ENCODE assay signal across 15 cellular contexts in genomic region chr22:27583930-27584329, GRCh38.
DNase-seq lines count a peak whose midpoint lies in the region; ATAC-seq and TF ChIP-seq lines count a peak whose summit lies in the region.
"Had no signal": no experiment of that assay in that cellular context is flagged by ENCODE, and none has a peak within 500 bp of the region (broad histone marks: within the 10 kb centered on the region; RNA-seq: fewer than 3 reads in every experiment).

No MANE protein-coding gene starts in this region.

- POLR2A ChIA-PET in RWPE1 (lab: Yijun Ruan, JAX; ENCODE audit: low non-redundant PET), result no interaction called here

- H3K27me3 ChIP-seq in foreskin keratinocyte, result no peaks in the 10 kb centered on the region
- H3K27me3 ChIP-seq in thyroid gland, result no peaks in the 10 kb centered on the region
- no peaks in the 10 kb centered on the region for H3K27me3 ChIP-seq in vagina
- H3K27me3 ChIP-seq: BLaER1 had no signal

- H3K36me3 ChIP-seq in thyroid gland, result no peaks in the 10 kb centered on the region
- H3K36me3 ChIP-seq in vagina, result no peaks in the 10 kb centered on the region
- H3K36me3 ChIP-seq: BLaER1 had no signal

- TF ChIP-seq CTCF in RWPE1 (conservative IDR thresholded peaks at IDR 0.05; ENCODE audit: low read depth), result no peak
- no peak for TF ChIP-seq CTCF in foreskin keratinocyte (conservative IDR thresholded peaks at IDR 0.05)
- TF ChIP-seq CTCF in thyroid gland (IDR thresholded peaks at IDR 0.05), result no peak
- no peak for TF ChIP-seq CTCF in vagina (IDR thresholded peaks at IDR 0.05)

- TF ChIP-seq POLR2A in thyroid gland (IDR thresholded peaks at IDR 0.05) (no peak), vagina (IDR thresholded peaks at IDR 0.05) (no peak)

- H3K4me1 ChIP-seq in foreskin keratinocyte (peaks cover 7% of the 10 kb centered on the region), thyroid gland (peaks cover 4 to 5% of the 10 kb centered on the region in 2 donors), vagina (peaks cover 12% of the 10 kb centered on the region)

- intact Hi-C loops in thyroid gland (cut with DNase I) (no loop called here), vagina (cut with DNase I) (no loop called here)

- ATAC-seq in foreskin keratinocyte (peak; percentile 44), GM21528 (IDR thresholded peaks at IDR 0.05; ENCODE audit: low FRiP score, unreplicated experiment) (no peak)

- H3K9me3 ChIP-seq in thyroid gland (no peaks in the 10 kb centered on the region), vagina (no peaks in the 10 kb centered on the region)
- H3K9me3 ChIP-seq: BLaER1 had no signal

- CTCF ChIA-PET in RWPE1 (lab: Yijun Ruan, JAX), result no interaction called here

- H3K27ac ChIP-seq in RWPE1 (peak overlapping the region; percentile 68), foreskin keratinocyte (no peak overlapping the region), thyroid gland (no peak overlapping the region), vagina (no peak overlapping the region)
- H3K27ac ChIP-seq: BLaER1 had no signal

- H3K4me3 ChIP-seq in thyroid gland (replicated peaks in 1 of 3) (no peak overlapping the region), vagina (no peak overlapping the region)
- H3K4me3 ChIP-seq: BLaER1 had no signal

- DNase-seq in NCI-H2029 (lab: John Stamatoyannopoulos, UW), result peak; percentile 17
- no peak for DNase-seq in NCI-H2029 treated with DMSO at 0.1 percent for 48 hours (lab: John Stamatoyannopoulos, UW)
- DNase-seq in RWPE1 (ENCODE audit: low spot score), result no peak
- peak in 1 of 2 donors; percentile 48 for DNase-seq in foreskin keratinocyte
- peak; percentile 76 to 79 for DNase-seq in thyroid gland
- no peak for DNase-seq in vagina (ENCODE audit: extremely low spot score in 2 of 2)
- DNase-seq: 8988T; AML-193; CD8-positive, alpha-beta memory T cell; DMS53; GF-D8; HCEC 1CT; HFFc6 had no signal

- 24 to 36% methylated on average over 7 of the region's 8 CpGs for WGBS in thyroid gland, 2 donors

Comparison
In these comparisons a context has a peak if more than half of its experiments do, and no peak if none do; other contexts are left out.
1. DNase-seq: peak in NCI-H2029 (single experiment) and thyroid gland (2 of 2); none in NCI-H2029 treated with DMSO at 0.1 percent for 48 hours (single experiment), RWPE1 (single experiment) and vagina (0 of 2).